In the genomic region with DNA sequence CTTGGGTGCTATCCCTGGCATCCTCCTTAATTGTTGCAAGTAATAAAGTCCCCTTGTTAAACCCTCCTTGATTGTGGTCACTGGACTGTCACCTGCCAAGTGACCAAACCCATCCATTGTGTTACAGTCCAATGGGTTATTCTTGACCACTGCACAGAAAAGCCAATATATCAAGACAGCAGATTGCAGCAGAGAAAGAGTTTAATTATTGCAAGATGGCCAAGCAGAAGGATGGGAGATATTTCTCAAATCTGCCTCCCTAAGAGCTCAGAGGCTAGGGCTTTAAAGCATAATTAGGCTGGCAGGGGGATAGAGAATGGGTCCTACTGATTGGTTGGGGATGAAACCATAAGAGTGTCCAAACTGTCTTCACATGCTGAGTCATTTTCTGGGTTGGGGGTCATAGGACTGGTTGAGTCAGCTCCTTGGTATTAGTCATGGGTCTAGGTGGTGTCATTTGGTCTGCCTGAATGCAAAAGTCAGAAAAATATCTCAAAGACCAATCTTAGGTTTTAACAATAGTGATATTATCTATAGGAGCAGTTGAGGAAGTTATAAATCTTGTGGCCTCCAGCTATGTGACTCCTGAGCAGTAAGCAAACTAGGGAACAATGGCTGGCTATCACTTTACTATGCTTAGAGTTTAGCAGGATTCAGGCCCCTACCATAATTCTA, we compare ENCODE assay signal across 1 cellular context.
TF ChIP-seq lines count a peak whose summit lies in the region.

No MANE protein-coding gene starts in this region.

TF ChIP-seq in GM23338, 12 proteins besides CTCF, POLR2A, EP300 and RAD21:
- no peak for TF ChIP-seq EZH2 (IDR thresholded peaks at IDR 0.05; ENCODE audit: low read depth, unreplicated experiment)
- no peak for TF ChIP-seq CREB1 (CRISPR knock-in tag; IDR thresholded peaks at IDR 0.05; ENCODE audit: low read depth)
- TF ChIP-seq JUNB (IDR thresholded peaks at IDR 0.05; ENCODE audit: unreplicated experiment), result no peak
- TF ChIP-seq, protein P1, sequence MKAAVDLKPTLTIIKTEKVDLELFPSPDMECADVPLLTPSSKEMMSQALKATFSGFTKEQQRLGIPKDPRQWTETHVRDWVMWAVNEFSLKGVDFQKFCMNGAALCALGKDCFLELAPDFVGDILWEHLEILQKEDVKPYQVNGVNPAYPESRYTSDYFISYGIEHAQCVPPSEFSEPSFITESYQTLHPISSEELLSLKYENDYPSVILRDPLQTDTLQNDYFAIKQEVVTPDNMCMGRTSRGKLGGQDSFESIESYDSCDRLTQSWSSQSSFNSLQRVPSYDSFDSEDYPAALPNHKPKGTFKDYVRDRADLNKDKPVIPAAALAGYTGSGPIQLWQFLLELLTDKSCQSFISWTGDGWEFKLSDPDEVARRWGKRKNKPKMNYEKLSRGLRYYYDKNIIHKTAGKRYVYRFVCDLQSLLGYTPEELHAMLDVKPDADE (IDR thresholded peaks at IDR 0.05), result no peak
- no peak for TF ChIP-seq ZNF114 (CRISPR knock-in tag; IDR thresholded peaks at IDR 0.05)
- TF ChIP-seq, protein P2, sequence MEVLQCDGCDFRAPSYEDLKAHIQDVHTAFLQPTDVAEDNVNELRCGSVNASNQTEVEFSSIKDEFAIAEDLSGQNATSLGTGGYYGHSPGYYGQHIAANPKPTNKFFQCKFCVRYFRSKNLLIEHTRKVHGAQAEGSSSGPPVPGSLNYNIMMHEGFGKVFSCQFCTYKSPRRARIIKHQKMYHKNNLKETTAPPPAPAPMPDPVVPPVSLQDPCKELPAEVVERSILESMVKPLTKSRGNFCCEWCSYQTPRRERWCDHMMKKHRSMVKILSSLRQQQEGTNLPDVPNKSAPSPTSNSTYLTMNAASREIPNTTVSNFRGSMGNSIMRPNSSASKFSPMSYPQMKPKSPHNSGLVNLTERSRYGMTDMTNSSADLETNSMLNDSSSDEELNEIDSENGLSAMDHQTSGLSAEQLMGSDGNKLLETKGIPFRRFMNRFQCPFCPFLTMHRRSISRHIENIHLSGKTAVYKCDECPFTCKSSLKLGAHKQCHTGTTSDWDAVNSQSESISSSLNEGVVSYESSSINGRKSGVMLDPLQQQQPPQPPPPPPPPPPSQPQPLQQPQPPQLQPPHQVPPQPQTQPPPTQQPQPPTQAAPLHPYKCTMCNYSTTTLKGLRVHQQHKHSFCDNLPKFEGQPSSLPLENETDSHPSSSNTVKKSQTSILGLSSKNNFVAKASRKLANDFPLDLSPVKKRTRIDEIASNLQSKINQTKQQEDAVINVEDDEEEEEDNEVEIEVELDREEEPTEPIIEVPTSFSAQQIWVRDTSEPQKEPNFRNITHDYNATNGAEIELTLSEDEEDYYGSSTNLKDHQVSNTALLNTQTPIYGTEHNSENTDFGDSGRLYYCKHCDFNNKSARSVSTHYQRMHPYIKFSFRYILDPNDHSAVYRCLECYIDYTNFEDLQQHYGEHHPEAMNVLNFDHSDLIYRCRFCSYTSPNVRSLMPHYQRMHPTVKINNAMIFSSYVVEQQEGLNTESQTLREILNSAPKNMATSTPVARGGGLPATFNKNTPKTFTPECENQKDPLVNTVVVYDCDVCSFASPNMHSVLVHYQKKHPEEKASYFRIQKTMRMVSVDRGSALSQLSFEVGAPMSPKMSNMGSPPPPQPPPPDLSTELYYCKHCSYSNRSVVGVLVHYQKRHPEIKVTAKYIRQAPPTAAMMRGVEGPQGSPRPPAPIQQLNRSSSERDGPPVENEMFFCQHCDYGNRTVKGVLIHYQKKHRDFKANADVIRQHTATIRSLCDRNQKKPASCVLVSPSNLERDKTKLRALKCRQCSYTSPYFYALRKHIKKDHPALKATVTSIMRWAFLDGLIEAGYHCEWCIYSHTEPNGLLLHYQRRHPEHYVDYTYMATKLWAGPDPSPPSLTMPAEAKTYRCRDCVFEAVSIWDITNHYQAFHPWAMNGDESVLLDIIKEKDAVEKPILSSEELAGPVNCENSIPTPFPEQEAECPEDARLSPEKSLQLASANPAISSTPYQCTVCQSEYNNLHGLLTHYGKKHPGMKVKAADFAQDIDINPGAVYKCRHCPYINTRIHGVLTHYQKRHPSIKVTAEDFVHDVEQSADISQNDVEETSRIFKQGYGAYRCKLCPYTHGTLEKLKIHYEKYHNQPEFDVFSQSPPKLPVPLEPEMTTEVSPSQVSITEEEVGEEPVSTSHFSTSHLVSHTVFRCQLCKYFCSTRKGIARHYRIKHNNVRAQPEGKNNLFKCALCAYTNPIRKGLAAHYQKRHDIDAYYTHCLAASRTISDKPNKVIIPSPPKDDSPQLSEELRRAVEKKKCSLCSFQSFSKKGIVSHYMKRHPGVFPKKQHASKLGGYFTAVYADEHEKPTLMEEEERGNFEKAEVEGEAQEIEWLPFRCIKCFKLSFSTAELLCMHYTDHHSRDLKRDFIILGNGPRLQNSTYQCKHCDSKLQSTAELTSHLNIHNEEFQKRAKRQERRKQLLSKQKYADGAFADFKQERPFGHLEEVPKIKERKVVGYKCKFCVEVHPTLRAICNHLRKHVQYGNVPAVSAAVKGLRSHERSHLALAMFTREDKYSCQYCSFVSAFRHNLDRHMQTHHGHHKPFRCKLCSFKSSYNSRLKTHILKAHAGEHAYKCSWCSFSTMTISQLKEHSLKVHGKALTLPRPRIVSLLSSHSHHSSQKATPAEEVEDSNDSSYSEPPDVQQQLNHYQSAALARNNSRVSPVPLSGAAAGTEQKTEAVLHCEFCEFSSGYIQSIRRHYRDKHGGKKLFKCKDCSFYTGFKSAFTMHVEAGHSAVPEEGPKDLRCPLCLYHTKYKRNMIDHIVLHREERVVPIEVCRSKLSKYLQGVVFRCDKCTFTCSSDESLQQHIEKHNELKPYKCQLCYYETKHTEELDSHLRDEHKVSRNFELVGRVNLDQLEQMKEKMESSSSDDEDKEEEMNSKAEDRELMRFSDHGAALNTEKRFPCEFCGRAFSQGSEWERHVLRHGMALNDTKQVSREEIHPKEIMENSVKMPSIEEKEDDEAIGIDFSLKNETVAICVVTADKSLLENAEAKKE (CRISPR knock-in tag; IDR thresholded peaks at IDR 0.05), result no peak
